10 cellular contexts compared by ENCODE assay signal in genomic region chr9:128070874-128071273, GRCh38. TPM values are rescaled to one million over a fixed set of nuclear protein-coding genes. Genes with fewer than 3 reads are reported as not detected.
DNase-seq lines count a peak whose midpoint lies in the region; ATAC-seq and TF ChIP-seq lines count a peak whose summit lies in the region.
"Had no signal": no experiment of that assay in that cellular context is flagged by ENCODE, and none has a peak within 500 bp of the region (broad histone marks: within the 10 kb centered on the region; RNA-seq: fewer than 3 reads in every experiment).

No MANE protein-coding gene starts in this region.

- ATAC-seq in activated T-cell treated with anti-CD3 and anti-CD28 coated beads, Interleukin-2, amount 50 U/mL, for 72 hours (replicated peaks in 1 of 2): no peak
- ATAC-seq in GM21515 (IDR thresholded peaks at IDR 0.05; ENCODE audit: unreplicated experiment): no peak

- no peaks in the 10 kb centered on the region for H3K27me3 Mint-ChIP-seq in activated T-cell treated with anti-CD3 and anti-CD28 coated beads, Interleukin-2, amount 50 U/mL, for 72 hours (ENCODE audit: low read depth)
- H3K27me3 Mint-ChIP-seq in activated CD4-positive, alpha-beta memory T cell treated with anti-CD3 and anti-CD28 coated beads for 36 hours: no peaks in the 10 kb centered on the region
- H3K27me3 Mint-ChIP-seq in mesothelial cell of epicardium (ENCODE audit: low read depth) (no peaks in the 10 kb centered on the region), type B pancreatic cell (no peaks in the 10 kb centered on the region)

- H3K36me3 Mint-ChIP-seq in activated T-cell treated with anti-CD3 and anti-CD28 coated beads, Interleukin-2, amount 50 U/mL, for 72 hours (ENCODE audit: insufficient read depth in 2 of 2): peaks cover 0 to 4% of the 10 kb centered on the region in 2 donors
- peaks cover 11% of the 10 kb centered on the region for H3K36me3 Mint-ChIP-seq in activated CD4-positive, alpha-beta memory T cell treated with anti-CD3 and anti-CD28 coated beads for 36 hours
- H3K36me3 Mint-ChIP-seq in mesothelial cell of epicardium (no peaks in the 10 kb centered on the region), type B pancreatic cell (peaks cover 6% of the 10 kb centered on the region)

- intact Hi-C loops in activated CD4-positive, alpha-beta memory T cell treated with anti-CD3 and anti-CD28 coated beads for 36 hours (cut with micrococcal nuclease): no loop called here

- POLR2A ChIA-PET in activated CD4-positive, alpha-beta memory T cell treated with anti-CD3 and anti-CD28 coated beads for 36 hours (lab: Charles Lee): no interaction called here

- CTCF ChIA-PET in activated CD4-positive, alpha-beta memory T cell treated with anti-CD3 and anti-CD28 coated beads for 36 hours (lab: Charles Lee): interaction anchor here (2.2 to 3.7 kb wide), 2 partner anchors 46 to 128 kb away, joined by 11 to 14 read pairs; no protein-coding TSS in a partner anchor

- no peak for TF ChIP-seq CTCF in mesothelial cell of epicardium (IDR thresholded peaks at IDR 0.05; ENCODE audit: unreplicated experiment)
- TF ChIP-seq CTCF in type B pancreatic cell (conservative IDR thresholded peaks at IDR 0.05): no peak

- no peaks in the 10 kb centered on the region for H3K9me3 Mint-ChIP-seq in activated T-cell treated with anti-CD3 and anti-CD28 coated beads, Interleukin-2, amount 50 U/mL, for 72 hours
- H3K9me3 Mint-ChIP-seq in activated CD4-positive, alpha-beta memory T cell treated with anti-CD3 and anti-CD28 coated beads for 36 hours: no peaks in the 10 kb centered on the region
- H3K9me3 Mint-ChIP-seq in mesothelial cell of epicardium (no peaks in the 10 kb centered on the region), type B pancreatic cell (no peaks in the 10 kb centered on the region)

- H3K4me1 Mint-ChIP-seq in activated T-cell treated with anti-CD3 and anti-CD28 coated beads, Interleukin-2, amount 50 U/mL, for 72 hours (ENCODE audit: low read depth): peaks cover 49% of the 10 kb centered on the region
- H3K4me1 Mint-ChIP-seq in activated CD4-positive, alpha-beta memory T cell treated with anti-CD3 and anti-CD28 coated beads for 36 hours (ENCODE audit: low read depth): peaks cover 37% of the 10 kb centered on the region
- H3K4me1 Mint-ChIP-seq in mesothelial cell of epicardium: peaks cover 43% of the 10 kb centered on the region
- H3K4me1 Mint-ChIP-seq in type B pancreatic cell (ENCODE audit: unreplicated experiment): peaks cover 37% of the 10 kb centered on the region

- peak overlapping the region; percentile 91 for H3K27ac Mint-ChIP-seq in activated T-cell treated with anti-CD3 and anti-CD28 coated beads, Interleukin-2, amount 50 U/mL, for 72 hours
- H3K27ac Mint-ChIP-seq in activated CD4-positive, alpha-beta memory T cell treated with anti-CD3 and anti-CD28 coated beads for 36 hours: peak overlapping the region; percentile 94
- H3K27ac Mint-ChIP-seq in mesothelial cell of epicardium: peak overlapping the region; percentile 68
- no peak overlapping the region for H3K27ac Mint-ChIP-seq in type B pancreatic cell

- no peak for DNase-seq in activated T-cell treated with anti-CD3 and anti-CD28 coated beads, Interleukin-2, amount 50 U/mL, for 72 hours
- no peak for DNase-seq in activated T-cell treated with anti-CD3 and anti-CD28 coated beads for 4 hours
- no peak for DNase-seq in activated CD4-positive, alpha-beta memory T cell treated with anti-CD3 and anti-CD28 coated beads for 36 hours
- no peak for DNase-seq in mesothelial cell of epicardium (ENCODE audit: low spot score in 2 of 2, unreplicated experiment in 2 of 2)
- DNase-seq in type B pancreatic cell (ENCODE audit: extremely low spot score, unreplicated experiment): no peak
- DNase-seq in mesenteric fat pad (ENCODE audit: low spot score): no peak
- no peak for DNase-seq in NCI-H446 treated with DMSO at 0.1 percent for 48 hours (lab: John Stamatoyannopoulos, UW)
- DNase-seq: HCEC 1CT, NCI-H510A had no signal

- peak overlapping the region; percentile 84 to 94 for H3K4me3 Mint-ChIP-seq in activated T-cell treated with anti-CD3 and anti-CD28 coated beads, Interleukin-2, amount 50 U/mL, for 72 hours
- peak overlapping the region; percentile 62 for H3K4me3 Mint-ChIP-seq in activated CD4-positive, alpha-beta memory T cell treated with anti-CD3 and anti-CD28 coated beads for 36 hours
- H3K4me3 Mint-ChIP-seq in mesothelial cell of epicardium: no peak overlapping the region
- H3K4me3 Mint-ChIP-seq in type B pancreatic cell: peak overlapping the region; percentile 23

RNA-seq across cellular contexts. Expression of gene SLC25A25, which starts 2.8 kb away (rescaled TPM):
- 10 to 100 TPM in 1 of 2 donors, 1 to 10 TPM in 1; 9.7 to 11.2 TPM for total RNA-seq in activated T-cell treated with anti-CD3 and anti-CD28 coated beads, Interleukin-2, amount 50 U/mL, for 72 hours
- total RNA-seq in activated CD4-positive, alpha-beta memory T cell treated with anti-CD3 and anti-CD28 coated beads for 36 hours: 10 to 100 TPM; 17.1 to 17.3 TPM
- 24.2 to 26.4 TPM (median 26.2 TPM) in 3 replicates for total RNA-seq in mesothelial cell of epicardium
- 19.1 and 39.0 TPM in 2 replicates for total RNA-seq in type B pancreatic cell (ENCODE audit: low replicate concordance)
- 89.5 TPM for total RNA-seq in mesenteric fat pad

RNA-seq across cellular contexts. Expression of gene NAIF1, which starts 3.8 kb away (rescaled TPM):
- 10 to 100 TPM; 11.9 to 17.9 TPM for total RNA-seq in activated T-cell treated with anti-CD3 and anti-CD28 coated beads, Interleukin-2, amount 50 U/mL, for 72 hours
- 10 to 100 TPM; 10.2 to 14.5 TPM for total RNA-seq in activated CD4-positive, alpha-beta memory T cell treated with anti-CD3 and anti-CD28 coated beads for 36 hours
- 8.5 to 9.2 TPM (median 8.9 TPM) in 3 replicates for total RNA-seq in mesothelial cell of epicardium
- 6.7 and 10.3 TPM in 2 replicates for total RNA-seq in type B pancreatic cell (ENCODE audit: low replicate concordance)
- 5.7 TPM for total RNA-seq in mesenteric fat pad

RNA-seq across cellular contexts. Expression of gene PTGES2, which starts 56.7 kb away (rescaled TPM):
- total RNA-seq in activated T-cell treated with anti-CD3 and anti-CD28 coated beads, Interleukin-2, amount 50 U/mL, for 72 hours: 10 to 100 TPM; 23.5 to 27.5 TPM
- total RNA-seq in activated CD4-positive, alpha-beta memory T cell treated with anti-CD3 and anti-CD28 coated beads for 36 hours: 10 to 100 TPM; 43.4 to 43.6 TPM
- total RNA-seq in mesothelial cell of epicardium (70.0 to 74.8 TPM (median 72.6 TPM) in 3 replicates), type B pancreatic cell (ENCODE audit: low replicate concordance) (67.2 and 85.0 TPM in 2 replicates), mesenteric fat pad (59.5 TPM)
